ENCODE assay signal across 10 cellular contexts in genomic region chr1:226660410-226661182, GRCh38.
A peak's percentile ranks its signal among the peaks of the same experiment; 100 is the strongest.
DNase-seq lines count a peak whose midpoint lies in the region; ATAC-seq and TF ChIP-seq lines count a peak whose summit lies in the region.
"Had no signal": no experiment of that assay in that cellular context is flagged by ENCODE, and none has a peak within 500 bp of the region (broad histone marks: within the 10 kb centered on the region; RNA-seq: fewer than 3 reads in every experiment).

No MANE protein-coding gene starts in this region.

- peaks cover 7 to 99% (median 82%) of the 10 kb centered on the region in 4 donors for H3K4me1 ChIP-seq in tibial artery

- no peaks in the 10 kb centered on the region for H3K36me3 ChIP-seq in tibial artery

- H3K27me3 Mint-ChIP-seq in activated T-cell treated with anti-CD3 and anti-CD28 coated beads, Interleukin-2, amount 50 U/mL, for 72 hours (ENCODE audit: low read depth): no peaks in the 10 kb centered on the region
- H3K27me3 Mint-ChIP-seq in memory B cell: no peaks in the 10 kb centered on the region

- intact Hi-C loops in tibial artery (cut with DNase I; ENCODE audit: low total_unique reads): no loop called here

- no peak for ATAC-seq in activated T-cell treated with anti-CD3 and anti-CD28 coated beads, Interleukin-2, amount 50 U/mL, for 72 hours (replicated peaks in 1 of 2)
- ATAC-seq in memory B cell (ENCODE audit: low read depth) (no peak), GM19455 (IDR thresholded peaks at IDR 0.05; ENCODE audit: unreplicated experiment) (no peak), HG03135 (IDR thresholded peaks at IDR 0.05; ENCODE audit: unreplicated experiment) (no peak), HG03342 (IDR thresholded peaks at IDR 0.05; ENCODE audit: unreplicated experiment) (no peak)

- no peak overlapping the region for H3K4me3 ChIP-seq in tibial artery
- H3K4me3 ChIP-seq: PC-9 had no signal

- H3K9me3 Mint-ChIP-seq in activated T-cell treated with anti-CD3 and anti-CD28 coated beads, Interleukin-2, amount 50 U/mL, for 72 hours: no peaks in the 10 kb centered on the region
- no peaks in the 10 kb centered on the region for H3K9me3 Mint-ChIP-seq in memory B cell

- no peaks in the 10 kb centered on the region for H3K9me3 ChIP-seq in tibial artery

- H3K4me1 Mint-ChIP-seq in activated T-cell treated with anti-CD3 and anti-CD28 coated beads, Interleukin-2, amount 50 U/mL, for 72 hours (ENCODE audit: low read depth): no peaks in the 10 kb centered on the region
- H3K4me1 Mint-ChIP-seq in memory B cell: peaks cover 61% of the 10 kb centered on the region

- peaks cover 0 to 5% of the 10 kb centered on the region in 2 donors for H3K36me3 Mint-ChIP-seq in activated T-cell treated with anti-CD3 and anti-CD28 coated beads, Interleukin-2, amount 50 U/mL, for 72 hours (ENCODE audit: insufficient read depth in 2 of 2)
- H3K36me3 Mint-ChIP-seq in memory B cell: peaks cover 6% of the 10 kb centered on the region

- no peaks in the 10 kb centered on the region for H3K27me3 ChIP-seq in tibial artery

- WGBS in adipose tissue, 3 donors: 39 to 72% (median 44%) methylated on average over 17 of the region's 17 CpGs

- peak overlapping the region; percentile 79 to 80 for H3K4me3 Mint-ChIP-seq in activated T-cell treated with anti-CD3 and anti-CD28 coated beads, Interleukin-2, amount 50 U/mL, for 72 hours
- H3K4me3 Mint-ChIP-seq in memory B cell: peak overlapping the region; percentile 69

- H3K27ac ChIP-seq in adipose tissue (ENCODE audit: low read depth, low read length): peak overlapping the region; percentile 15
- H3K27ac ChIP-seq in tibial artery: peak overlapping the region; percentile 75 to 84
- H3K27ac ChIP-seq: PC-9 had no signal

- H3K27ac Mint-ChIP-seq in activated T-cell treated with anti-CD3 and anti-CD28 coated beads, Interleukin-2, amount 50 U/mL, for 72 hours: peak overlapping the region; percentile 98
- H3K27ac Mint-ChIP-seq in memory B cell: peak overlapping the region; percentile 97

- DNase-seq in activated T-cell treated with anti-CD3 and anti-CD28 coated beads, Interleukin-2, amount 50 U/mL, for 72 hours: no peak
- no peak for DNase-seq in activated T-cell treated with anti-CD3 and anti-CD28 coated beads, Interleukin-2, amount 50 U/mL, for 48 hours
- DNase-seq in memory B cell (ENCODE audit: low spot score in 2 of 2) (no peak), tibial artery (no peak)
- DNase-seq: PC-9, retina had no signal

- no peak for TF ChIP-seq CTCF in tibial artery (IDR thresholded peaks at IDR 0.05)
